In the genomic region with DNA sequence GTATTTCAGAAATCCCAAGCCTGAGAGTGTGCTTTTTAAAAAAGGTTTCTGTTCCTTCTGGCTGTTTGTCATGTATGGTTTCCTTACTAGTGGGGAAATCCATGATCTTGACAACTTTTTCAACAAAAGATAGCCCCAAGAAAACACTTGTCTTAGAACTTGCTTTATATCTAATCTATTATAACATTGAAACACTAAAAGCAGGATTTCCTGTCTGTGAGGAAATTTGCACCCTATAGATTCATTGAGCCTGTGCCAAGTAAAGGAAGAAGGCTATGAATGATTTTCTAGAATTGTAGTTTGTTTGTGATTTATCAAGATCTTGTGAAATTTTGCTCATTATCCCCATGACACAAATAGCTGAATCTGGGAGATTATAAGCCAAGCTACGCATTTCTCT, we compare ENCODE assay signal across 35 cellular contexts.
"Had no signal": no experiment of that assay in that cellular context is flagged by ENCODE, and none has a peak within 500 bp of the region (broad histone marks: within the 10 kb centered on the region; RNA-seq: fewer than 3 reads in every experiment).

No MANE protein-coding gene starts in this region.

- ATAC-seq: activated T-cell treated with anti-CD3 and anti-CD28 coated beads, Interleukin-2, amount 50 U/mL, for 72 hours; activated T-helper 17 cell treated with anti-CD3 and anti-CD28 coated beads, Interleukin-2, amount 50 U/mL, for 72 hours had no signal

- FAIRE-seq: colon had no signal

- DNase-seq: activated B cell treated with CpG ODN at 0.5 μM for 24 hours; activated CD4-positive, alpha-beta memory T cell treated with anti-CD3 and anti-CD28 coated beads for 36 hours; activated CD4-positive, alpha-beta T cell treated with anti-CD3 and anti-CD28 coated beads for 4 hours; activated CD4-positive, alpha-beta T cell treated with anti-CD3 and anti-CD28 coated beads, Interleukin-2, amount 50 U/mL, for 1 hour; activated CD4-positive, CD25-positive, alpha-beta regulatory T cell treated with anti-CD3 and anti-CD28 coated beads, Interleukin-2, amount 50 U/mL, for 72 hours; activated CD8-positive, alpha-beta memory T cell treated with anti-CD3 and anti-CD28 coated beads, Interleukin-2, amount 50 U/mL, for 4 hours; activated effector memory CD4-positive, alpha-beta T cell treated with anti-CD3 and anti-CD28 coated beads, Interleukin-2, amount 50 U/mL, for 16 hours; activated naive CD4-positive, alpha-beta T cell; activated naive CD4-positive, alpha-beta T cell treated with anti-CD3 and anti-CD28 coated beads, Interleukin-2, amount 50 U/mL, for 16 hours; activated naive CD8-positive, alpha-beta T cell treated with anti-CD3 and anti-CD28 coated beads for 36 hours; activated T-cell treated with anti-CD3 and anti-CD28 coated beads for 4 hours; activated T-cell treated with anti-CD3 and anti-CD28 coated beads, Interleukin-2, amount 50 U/mL, for 72 hours; amniotic stem cell; aorta; brain microvascular endothelial cell; central memory CD4-positive, alpha-beta T cell; Kasumi-1; MM.1S; NCI-H1092; NCI-H1436 treated with DMSO at 0.1 percent for 48 hours; NCI-H1694 treated with DMSO at 0.1 percent for 48 hours; NCI-H2029; NCI-H2171; NCI-H510A; NCI-H526; NCI-H748 treated with DMSO at 0.1 percent for 48 hours; NK-92 treated with Interleukin-12 subunit alpha and Interleukin-12 subunit beta, amount 100 ng/mL, for 24 hours; SHP77; SJCRH30; SW 1271; T-helper 1 cell; T-helper 2 cell; T-helper 9 cell had no signal
